Comparison of ENCODE assay signal across 8 cellular contexts in the genomic region with DNA sequence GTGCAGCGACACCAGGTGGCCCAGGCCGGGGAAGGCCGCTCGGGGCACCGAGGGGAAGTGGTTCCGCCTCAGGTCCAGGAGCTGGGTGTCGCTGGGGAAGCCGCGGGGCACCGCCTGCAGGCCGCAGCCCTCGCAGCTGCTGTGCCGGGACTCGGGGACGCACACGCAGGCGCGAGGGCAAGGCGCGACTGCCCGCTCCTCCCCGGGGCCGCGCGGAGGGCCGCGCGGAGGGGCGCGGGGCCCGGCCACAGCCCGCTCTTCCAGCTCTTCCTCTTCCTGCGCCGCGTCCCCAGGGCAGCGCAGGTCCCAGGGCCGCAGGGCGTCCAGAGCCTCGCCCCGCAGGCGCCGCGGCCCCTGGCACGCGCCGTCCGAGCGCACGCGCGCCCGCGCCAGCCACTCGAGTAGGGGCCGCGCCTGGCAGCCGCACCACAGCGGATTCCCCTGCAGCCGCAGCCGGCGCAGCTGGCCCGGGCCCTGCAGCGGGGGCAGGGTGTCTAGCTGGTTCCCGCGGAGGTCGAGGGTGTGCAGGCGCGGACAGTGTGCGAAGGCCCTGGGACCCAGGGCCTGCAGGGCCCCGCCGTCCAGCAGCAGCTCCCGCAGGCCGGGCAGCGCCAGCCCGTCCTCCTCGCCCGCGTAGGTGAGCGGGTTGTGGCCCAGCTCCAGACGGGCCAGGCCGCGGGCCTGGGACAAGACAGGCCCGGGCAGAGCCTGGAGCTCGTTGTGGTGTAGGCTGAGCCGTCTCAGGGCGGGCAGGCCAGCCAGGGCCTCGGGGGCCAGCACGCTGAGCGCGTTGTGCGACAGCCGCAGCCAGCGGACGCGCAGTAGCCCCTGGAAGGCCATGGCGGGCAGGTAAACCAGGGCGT. TPM values are rescaled to one million over a fixed set of nuclear protein-coding genes. Genes with fewer than 3 reads are reported as not detected.
A peak's percentile ranks its signal among the peaks of the same experiment; 100 is the strongest.
DNase-seq lines count a peak whose midpoint lies in the region; ATAC-seq and TF ChIP-seq lines count a peak whose summit lies in the region.

No MANE protein-coding gene starts in this region.

- H3K9me2 ChIP-seq in PC-9 (ENCODE audit: insufficient read depth): no peaks in the 10 kb centered on the region

- no peaks in the 10 kb centered on the region for H3K79me2 ChIP-seq in PC-9 (ENCODE audit: low read depth)
- H3K79me2 ChIP-seq in parathyroid adenoma: no peaks in the 10 kb centered on the region

- intact Hi-C loops in PC-9 (cut with micrococcal nuclease; ENCODE audit: unreplicated experiment) (no loop called here), Right ventricle myocardium inferior (cut with DNase I) (no loop called here), tibial artery (cut with DNase I; ENCODE audit: low total_unique reads) (no loop called here)

- H3K9ac ChIP-seq in parathyroid adenoma: no peak overlapping the region

- no peaks in the 10 kb centered on the region for H4K20me1 ChIP-seq in PC-9 (ENCODE audit: insufficient read depth)

- no TSS peak for BruUV-seq in PC-9 (replicated peaks; lab: Mats Ljungman, UMichigan)

- H3K36me3 ChIP-seq in PC-9 (ENCODE audit: low read depth): no peaks in the 10 kb centered on the region
- no peaks in the 10 kb centered on the region for H3K36me3 ChIP-seq in parathyroid adenoma (ENCODE audit: control insufficient read depth, insufficient read depth, low read length)
- H3K36me3 ChIP-seq in tibial artery: peaks cover 0 to 5% (median 0%) of the 10 kb centered on the region in 3 donors

- H3K9me3 ChIP-seq in PC-9 (ENCODE audit: insufficient read depth, low read depth) (no peaks in the 10 kb centered on the region), parathyroid adenoma (ENCODE audit: control insufficient read depth, low read length) (no peaks in the 10 kb centered on the region), tibial artery (no peaks in the 10 kb centered on the region)

- H3K4me3 ChIP-seq in PC-9: peak overlapping the region; percentile 50; the same call in 1 of the 2 replicates
- H3K4me3 ChIP-seq in parathyroid adenoma (ENCODE audit: low read depth, low read length): no peak overlapping the region
- H3K4me3 ChIP-seq in tibial artery: peak overlapping the region; percentile 39 to 60

- H2AFZ ChIP-seq in PC-9 (no peak overlapping the region), parathyroid adenoma (peak overlapping the region; percentile 78)

- no peak overlapping the region for H3K27ac ChIP-seq in PC-9
- no peak overlapping the region for H3K27ac ChIP-seq in parathyroid adenoma
- peak overlapping the region in 1 of 2 donors; percentile 22 for H3K27ac ChIP-seq in tibial artery

- H3F3A ChIP-seq in PC-9 (ENCODE audit: insufficient read depth, low read depth): peaks cover 21% of the 10 kb centered on the region

- H3K4me2 ChIP-seq in PC-9 (peak overlapping the region; percentile 64), parathyroid adenoma (ENCODE audit: low read length) (peak overlapping the region; percentile 49)

- H3K4me1 ChIP-seq in PC-9 (replicated peaks; ENCODE audit: insufficient read depth) (no peaks in the 10 kb centered on the region), parathyroid adenoma (no peaks in the 10 kb centered on the region), tibial artery (peaks cover 0 to 19% (median 14%) of the 10 kb centered on the region in 4 donors)

- peak; percentile 76 for DNase-seq in DMS 273 (lab: John Stamatoyannopoulos, UW; ENCODE audit: unreplicated experiment)
- no peak for DNase-seq in DMS 273 treated with DMSO at 0.1 percent for 48 hours (lab: John Stamatoyannopoulos, UW)
- peak; percentile 42 to 82 for DNase-seq in PC-9
- peak; percentile 66 for DNase-seq in activated gamma-delta T cell treated with anti-CD3 and anti-CD28 coated beads, Interleukin-2, amount 50 U/mL, for 16 hours (ENCODE audit: low read depth)
- peak; percentile 90 for DNase-seq in Right ventricle myocardium inferior (ENCODE audit: missing footprints)
- peak; percentile 35 to 70 for DNase-seq in tibial artery

- H3K27me3 ChIP-seq in PC-9 (ENCODE audit: insufficient read depth, low read depth) (no peaks in the 10 kb centered on the region), parathyroid adenoma (ENCODE audit: control insufficient read depth, insufficient read depth, low read length) (no peaks in the 10 kb centered on the region), tibial artery (no peaks in the 10 kb centered on the region)

- TF ChIP-seq CTCF in PC-9 (conservative IDR thresholded peaks at IDR 0.05) (no peak; the same call in 1 of the 2 replicates), parathyroid adenoma (IDR thresholded peaks at IDR 0.05) (peak; percentile 39), tibial artery (IDR thresholded peaks at IDR 0.05) (peak; percentile 31 to 37)

- POLR2A ChIA-PET in PC-9 (lab: Charles Lee; ENCODE audit: unreplicated experiment): interaction anchor here (0.5 to 0.6 kb wide), 4 partner anchors 64 to 630 kb away, joined by 4 to 6 read pairs (median 4); partner anchors contain the start of gene ZC3H7B

- CTCF ChIA-PET in PC-9 (lab: Charles Lee): interaction anchor here (0.6 to 2.3 kb wide), 10 partner anchors 40 to 588 kb away, joined by 3 to 26 read pairs (median 4); no protein-coding TSS in a partner anchor

- ATAC-seq in HG03135 (IDR thresholded peaks at IDR 0.05; ENCODE audit: unreplicated experiment) (peak; percentile 76), Right ventricle myocardium inferior (peak; percentile 60)

RNA-seq across cellular contexts. Expression of gene CHADL, which starts 2.8 kb away (rescaled TPM):
- total RNA-seq in PC-9 (2021): 0.63 and 0.74 TPM in 2 replicates
- 26.4 TPM for total RNA-seq in Right ventricle myocardium inferior

RNA-seq across cellular contexts. Expression of gene L3MBTL2, which starts 32.8 kb away (rescaled TPM):
- total RNA-seq in PC-9 (2021) (21.2 and 22.3 TPM in 2 replicates), Right ventricle myocardium inferior (15.7 TPM)

RNA-seq across cellular contexts. Expression of gene RANGAP1, which starts 48.0 kb away (rescaled TPM):
- 142 and 160 TPM in 2 replicates for total RNA-seq in PC-9 (2021)
- total RNA-seq in Right ventricle myocardium inferior: 51.5 TPM

Comparison
In these comparisons a context has a peak if more than half of its experiments do, and no peak if none do; other contexts are left out.
1. RNA of gene CHADL, which starts 2.8 kb away (total RNA-seq): 26.4 TPM in Right ventricle myocardium inferior (single experiment); 0.63 to 0.74 TPM in PC-9; every median in the first group is over 10 times any median in the second.